ENCODE assay signal across 10 cellular contexts in the genomic region with DNA sequence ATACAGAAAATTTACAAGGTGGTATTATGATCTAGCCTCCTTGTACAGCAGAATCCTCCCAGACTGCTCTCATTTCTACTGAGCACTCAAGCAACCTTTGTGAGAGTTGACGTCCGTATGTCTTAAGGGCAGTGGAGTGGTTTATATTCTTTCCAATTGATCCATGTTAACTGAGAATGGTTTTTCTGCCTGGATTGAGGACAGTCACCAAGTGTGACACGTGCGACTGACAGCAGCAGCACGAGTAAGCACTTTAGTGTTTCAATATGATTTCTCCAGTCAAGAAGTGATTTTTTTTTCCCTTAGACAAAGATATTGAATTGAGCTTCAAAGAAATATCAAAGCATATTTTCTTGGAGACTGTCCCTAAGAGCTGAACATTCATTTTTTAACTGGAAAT.
"Had no signal": no experiment of that assay in that cellular context is flagged by ENCODE, and none has a peak within 500 bp of the region (broad histone marks: within the 10 kb centered on the region; RNA-seq: fewer than 3 reads in every experiment).

No MANE protein-coding gene starts in this region.

- H3K9me3 ChIP-seq: HAP-1 had no signal

- H3K4me1 ChIP-seq: HAP-1 had no signal

- H3K4me3 ChIP-seq: GM23248, HAP-1, K562 had no signal

- FAIRE-seq: K562 had no signal

- H3K9ac ChIP-seq: GM23248 had no signal

- DNase-seq: GM23248, GOT3, H7, HFFc6, IMR-90, KG1 had no signal

- H3K27ac ChIP-seq: GM23248, HL-60 had no signal

- H2AFZ ChIP-seq: GM23248 had no signal

- H3K36me3 ChIP-seq: HAP-1 had no signal

- ATAC-seq: HCT116, K562 had no signal
